ENCODE assay signal across 17 cellular contexts in the genomic region with DNA sequence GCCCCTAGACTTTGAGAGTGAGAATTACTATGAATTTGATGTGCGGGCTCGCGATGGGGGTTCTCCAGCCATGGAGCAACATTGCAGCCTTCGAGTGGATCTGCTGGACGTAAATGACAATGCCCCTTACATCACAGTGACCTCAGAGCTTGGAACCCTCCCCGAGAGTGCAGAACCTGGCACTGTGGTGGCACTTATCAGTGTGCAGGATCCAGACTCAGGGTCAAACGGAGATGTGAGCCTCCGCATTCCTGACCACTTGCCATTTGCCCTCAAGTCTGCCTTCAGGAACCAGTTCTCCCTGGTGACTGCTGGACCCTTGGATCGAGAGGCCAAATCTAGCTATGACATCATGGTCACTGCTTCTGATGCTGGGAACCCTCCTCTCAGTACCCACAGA. TPM values are rescaled to one million over a fixed set of nuclear protein-coding genes. Genes with fewer than 3 reads are reported as not detected.
"Had no signal": no experiment of that assay in that cellular context is flagged by ENCODE, and none has a peak within 500 bp of the region (broad histone marks: within the 10 kb centered on the region; RNA-seq: fewer than 3 reads in every experiment).

No MANE protein-coding gene starts in this region.

- H3K4me3 Mint-ChIP-seq: activated CD4-positive, alpha-beta memory T cell treated with anti-CD3 and anti-CD28 coated beads, Interleukin-2, amount 10 ng/mL, durations not matched to agents 7 days and 5 days; activated T-helper 1 cell treated with anti-CD3 and anti-CD28 coated beads, Interleukin-12 subunit alpha, Interleukin-12 subunit beta, Interleukin-2, Interleukin-4 antibody, amounts not matched to agents 30 ng/mL and 10 ng/mL and 1 ng/mL, durations not matched to agents 14 hours and 24 hours and 36 hours; stimulated activated naive CD8-positive, alpha-beta T cell treated with anti-CD3 and anti-CD28 coated beads, Interleukin-15, amount 100 ng/mL, for 72 hours had no signal

- H3K4me1 Mint-ChIP-seq: activated CD4-positive, alpha-beta memory T cell treated with anti-CD3 and anti-CD28 coated beads, Interleukin-2, amount 10 ng/mL, durations not matched to agents 7 days and 5 days had no signal

- H3K9me3 Mint-ChIP-seq: activated CD4-positive, alpha-beta memory T cell treated with anti-CD3 and anti-CD28 coated beads, Interleukin-2, amount 10 ng/mL, durations not matched to agents 7 days and 5 days; activated T-helper 1 cell treated with anti-CD3 and anti-CD28 coated beads, Interleukin-12 subunit alpha, Interleukin-12 subunit beta, Interleukin-2, Interleukin-4 antibody, amounts not matched to agents 30 ng/mL and 10 ng/mL and 1 ng/mL, durations not matched to agents 14 hours and 24 hours and 36 hours; stimulated activated naive CD8-positive, alpha-beta T cell treated with anti-CD3 and anti-CD28 coated beads, Interleukin-15, amount 100 ng/mL, for 72 hours had no signal

- DNase-seq: activated CD4-positive, alpha-beta memory T cell treated with anti-CD3 and anti-CD28 coated beads, Interleukin-2, amount 10 ng/mL, durations not matched to agents 7 days and 5 days; activated CD8-positive, alpha-beta memory T cell treated with anti-CD3 and anti-CD28 coated beads, Interleukin-2, amount 50 U/mL, for 48 hours; activated naive CD4-positive, alpha-beta T cell; foreskin melanocyte; heart left ventricle; midbrain; occipital lobe; psoas muscle; stimulated activated CD4-positive, alpha-beta T cell treated with anti-CD3 and anti-CD28 coated beads, Interleukin-15, amount 100 ng/mL, for 24 hours; stimulated activated CD4-positive, alpha-beta T cell treated with anti-CD3 and anti-CD28 coated beads, Interleukin-4, amount 100 ng/mL, for 24 hours; stimulated activated naive CD8-positive, alpha-beta T cell treated with anti-CD3 and anti-CD28 coated beads, Interleukin-15, amount 100 ng/mL, for 72 hours; SW 1271 had no signal

- ATAC-seq: heart left ventricle; stimulated activated naive CD8-positive, alpha-beta T cell treated with anti-CD3 and anti-CD28 coated beads, Interleukin-15, amount 100 ng/mL, for 72 hours had no signal

- H3K27ac ChIP-seq: cardiac muscle cell, heart left ventricle, psoas muscle, thoracic aorta had no signal

- H3K27ac Mint-ChIP-seq: activated CD4-positive, alpha-beta memory T cell treated with anti-CD3 and anti-CD28 coated beads, Interleukin-2, amount 10 ng/mL, durations not matched to agents 7 days and 5 days; activated T-helper 1 cell treated with anti-CD3 and anti-CD28 coated beads, Interleukin-12 subunit alpha, Interleukin-12 subunit beta, Interleukin-2, Interleukin-4 antibody, amounts not matched to agents 30 ng/mL and 10 ng/mL and 1 ng/mL, durations not matched to agents 14 hours and 24 hours and 36 hours; stimulated activated naive CD8-positive, alpha-beta T cell treated with anti-CD3 and anti-CD28 coated beads, Interleukin-15, amount 100 ng/mL, for 72 hours had no signal

- H3K36me3 ChIP-seq: cardiac muscle cell, thoracic aorta had no signal

- FAIRE-seq: colon, urothelium cell line had no signal

- H3K9me3 ChIP-seq: heart left ventricle, psoas muscle, thoracic aorta had no signal

RNA-seq across cellular contexts. Expression of a gene that starts 1.3 kb away (rescaled TPM):
- total RNA-seq: activated CD4-positive, alpha-beta memory T cell treated with anti-CD3 and anti-CD28 coated beads, Interleukin-2, amount 10 ng/mL, durations not matched to agents 7 days and 5 days; activated T-helper 1 cell treated with anti-CD3 and anti-CD28 coated beads, Interleukin-12 subunit alpha, Interleukin-12 subunit beta, Interleukin-2, Interleukin-4 antibody, amounts not matched to agents 30 ng/mL and 10 ng/mL and 1 ng/mL, durations not matched to agents 14 hours and 24 hours and 36 hours had no signal

RNA-seq across cellular contexts. Expression of a gene that starts 2.8 kb away (rescaled TPM):
- total RNA-seq: activated CD4-positive, alpha-beta memory T cell treated with anti-CD3 and anti-CD28 coated beads, Interleukin-2, amount 10 ng/mL, durations not matched to agents 7 days and 5 days; activated T-helper 1 cell treated with anti-CD3 and anti-CD28 coated beads, Interleukin-12 subunit alpha, Interleukin-12 subunit beta, Interleukin-2, Interleukin-4 antibody, amounts not matched to agents 30 ng/mL and 10 ng/mL and 1 ng/mL, durations not matched to agents 14 hours and 24 hours and 36 hours had no signal
- polyA plus RNA-seq: cardiac muscle cell had no signal

RNA-seq across cellular contexts. Expression of a gene that starts 10.3 kb away (rescaled TPM):
- total RNA-seq: activated CD4-positive, alpha-beta memory T cell treated with anti-CD3 and anti-CD28 coated beads, Interleukin-2, amount 10 ng/mL, durations not matched to agents 7 days and 5 days had no signal

RNA-seq across cellular contexts. Expression of a gene that starts 55.8 kb away (rescaled TPM):
- total RNA-seq: activated CD4-positive, alpha-beta memory T cell treated with anti-CD3 and anti-CD28 coated beads, Interleukin-2, amount 10 ng/mL, durations not matched to agents 7 days and 5 days had no signal
